In the genomic region with DNA sequence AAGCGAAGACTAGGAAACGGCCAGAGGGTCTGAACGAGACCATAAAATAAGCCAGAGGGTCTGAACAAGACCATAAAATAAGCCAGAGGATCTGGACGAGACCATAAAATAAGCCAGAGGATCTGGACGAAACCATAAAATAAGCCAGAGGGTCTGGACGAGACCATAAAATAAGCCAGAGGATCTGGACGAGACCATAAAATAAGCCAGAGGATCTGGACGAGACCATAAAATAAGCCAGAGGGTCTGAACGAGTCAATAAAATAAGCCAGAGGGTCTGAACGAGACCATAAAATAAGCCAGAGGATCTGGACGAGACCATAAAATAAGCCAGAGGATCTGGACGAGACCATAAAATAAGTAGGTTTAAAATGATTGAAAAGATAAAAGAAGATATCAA, we compare ENCODE assay signal across 5 cellular contexts.
DNase-seq lines count a peak whose midpoint lies in the region; FAIRE-seq and TF ChIP-seq lines count a peak whose summit lies in the region.
"Not testable (repeated sequence)": the region's sequence is repeated elsewhere in the genome, so short reads cannot be mapped to it uniquely, and the experiment has no call there.

No MANE protein-coding gene starts in this region.

- not testable (repeated sequence) for H3K9me3 ChIP-seq in BLaER1 treated with 17β-estradiol and CSF1 and Interleukin-3, amounts not matched to agents 10 nM and 100 nM (replicated peaks in 1 of 11)

- peak overlapping the region in 7 of 11 experiments; percentile 18 to 56 (median 47); a peak in 12 of 22 replicates for H3K4me2 ChIP-seq in BLaER1 treated with 17β-estradiol and CSF1 and Interleukin-3, amounts not matched to agents 10 nM and 100 nM

- not testable (repeated sequence) for H3K4me3 ChIP-seq in BLaER1 treated with 17β-estradiol and CSF1 and Interleukin-3, amounts not matched to agents 10 nM and 100 nM

- not testable (repeated sequence) for H3K36me3 ChIP-seq in BLaER1 treated with 17β-estradiol and CSF1 and Interleukin-3, amounts not matched to agents 10 nM and 100 nM

- POLR2A ChIA-PET in HEK293T (lab: Yijun Ruan, JAX): interaction anchor here (0.6 kb wide), 1 partner anchor 1426 kb away, joined by 3 read pairs; no protein-coding TSS in a partner anchor

- not testable (repeated sequence) for H3K27me3 ChIP-seq in BLaER1 treated with 17β-estradiol and CSF1 and Interleukin-3, amounts not matched to agents 10 nM and 100 nM

- H3K4me1 ChIP-seq in BLaER1 treated with 17β-estradiol and CSF1 and Interleukin-3, amounts not matched to agents 10 nM and 100 nM: peaks cover 5 to 40% (median 24%) of the 10 kb centered on the region in 10 experiments

- not testable (repeated sequence) for H4K20me1 ChIP-seq in BLaER1 treated with 17β-estradiol and CSF1 and Interleukin-3, amounts not matched to agents 10 nM and 100 nM

- CTCF ChIA-PET in HEK293T (lab: Yijun Ruan, JAX): interaction anchor here (0.6 kb wide), 1 partner anchor 105 kb away, joined by 3 read pairs; no protein-coding TSS in a partner anchor

- DNase-seq in DMS79 treated with DMSO at 0.1 percent for 48 hours (lab: John Stamatoyannopoulos, UW) (peak; percentile 47), cardiac septum (ENCODE audit: low spot score) (peak; percentile 12)
- DNase-seq in HEK293T (ENCODE audit: extremely low spot score): not testable (repeated sequence)

- H3K27ac ChIP-seq in BLaER1 treated with 17β-estradiol and CSF1 and Interleukin-3, amounts not matched to agents 10 nM and 100 nM: not testable (repeated sequence)

- intact Hi-C loops in cardiac septum (cut with DNase I): not testable (repeated sequence)

- FAIRE-seq in endometrium (lab: Jason Lieb, UNC): peak; percentile 100

- H3K9ac ChIP-seq in BLaER1 treated with 17β-estradiol and CSF1 and Interleukin-3, amounts not matched to agents 10 nM and 100 nM: not testable (repeated sequence)

TF ChIP-seq in HEK293T, 16 proteins besides CTCF, POLR2A, EP300 and RAD21:
- peak; percentile 41; the same call in 1 of the 2 replicates for TF ChIP-seq BHLHE40 (IDR thresholded peaks at IDR 0.05; ENCODE audit: borderline replicate concordance)
TF ChIP-seq in HEK293T: peak in this region for 1; not testable (repeated sequence) for 15.
